ENCODE assay signal across 7 cellular contexts in the genomic region with DNA sequence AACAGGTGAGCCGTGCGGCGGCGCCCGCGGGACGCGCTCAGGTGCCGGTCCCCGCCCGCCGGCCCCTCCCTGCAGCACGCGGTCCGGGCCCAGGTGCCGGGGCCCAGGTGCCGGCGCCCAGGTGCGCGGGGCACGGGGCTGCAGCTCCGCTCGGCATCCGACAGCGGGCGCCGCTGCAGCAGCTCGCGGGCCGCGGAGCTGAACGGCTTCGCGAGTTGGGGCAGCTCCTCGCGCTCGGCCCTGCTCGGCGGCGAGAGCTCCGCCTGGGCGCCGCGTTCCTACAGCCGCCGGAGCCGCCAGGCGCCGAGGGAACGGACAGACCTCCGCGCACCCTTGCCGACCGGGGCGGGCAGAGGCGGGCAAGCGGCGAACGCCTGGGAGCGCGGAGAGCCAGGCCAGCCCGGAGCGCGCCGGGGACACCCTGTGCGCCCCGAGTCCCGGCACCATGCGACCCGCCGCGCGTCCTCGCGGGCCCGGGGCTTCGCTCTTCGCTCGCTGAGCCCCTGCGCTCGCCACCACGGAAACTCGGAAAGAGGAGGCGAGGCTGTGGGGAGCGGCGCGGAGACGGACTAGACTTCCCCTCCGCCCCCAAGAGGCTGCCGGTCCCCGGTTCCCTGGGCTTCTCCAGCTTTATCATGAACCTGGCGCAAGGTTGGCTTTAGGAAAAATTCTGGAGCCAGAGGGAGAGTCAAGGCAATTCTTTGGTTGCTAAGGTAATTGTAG. TPM values are rescaled to one million over a fixed set of nuclear protein-coding genes. Genes with fewer than 3 reads are reported as not detected.
DNase-seq lines count a peak whose midpoint lies in the region; ATAC-seq and TF ChIP-seq lines count a peak whose summit lies in the region.

Gene RGS6 (plus strand): TSS at position 201 of the 723 bp plus-strand sequence.

- peak; percentile 63 for TF ChIP-seq CTCF in GM12864 (IDR thresholded peaks at IDR 0.05; ENCODE audit: low read depth, low read length, missing control alignments)

- intact Hi-C loops in left cardiac atrium (cut with DNase I), result loop anchor here (5.0 to 10.0 kb wide), 2 partner anchors 360 to 492 kb away; no protein-coding TSS in a partner anchor

- no peaks in the 10 kb centered on the region for H3K36me3 Mint-ChIP-seq in activated T-cell treated with anti-CD3 and anti-CD28 coated beads, Interleukin-2, amount 50 U/mL, for 72 hours (ENCODE audit: insufficient read depth in 2 of 2)

- H3K27ac Mint-ChIP-seq in activated T-cell treated with anti-CD3 and anti-CD28 coated beads, Interleukin-2, amount 50 U/mL, for 72 hours, result no peak within 1 kb of the TSS

- peak; percentile 77 to 78 for ATAC-seq in activated T-cell treated with anti-CD3 and anti-CD28 coated beads, Interleukin-2, amount 50 U/mL, for 72 hours (replicated peaks in 1 of 2)
- ATAC-seq in left cardiac atrium, result peak; percentile 93 to 94
- no peak for ATAC-seq in GM19397 (IDR thresholded peaks at IDR 0.05; ENCODE audit: unreplicated experiment)
- no peak for ATAC-seq in GM19395 (IDR thresholded peaks at IDR 0.05; ENCODE audit: unreplicated experiment)

- H3K4me3 ChIP-seq in GM12864 (ENCODE audit: low read depth, low read length), result peak within 1 kb of the TSS; percentile 58
- no peak within 1 kb of the TSS for H3K4me3 ChIP-seq in Jurkat, Clone E6-1 (ENCODE audit: low read length)

- H3K4me1 Mint-ChIP-seq in activated T-cell treated with anti-CD3 and anti-CD28 coated beads, Interleukin-2, amount 50 U/mL, for 72 hours (ENCODE audit: low read depth), result peaks cover 25% of the 10 kb centered on the region

- DNase-seq in GM12864 (ENCODE audit: low read depth) (no peak), left cardiac atrium (no peak), retina (peak; percentile 72)
- peak; percentile 11 for DNase-seq in Jurkat, Clone E6-1 (ENCODE audit: low read depth, low spot score)
- peak; percentile 56 to 58 for DNase-seq in activated T-cell treated with anti-CD3 and anti-CD28 coated beads, Interleukin-2, amount 50 U/mL, for 72 hours

- peak within 1 kb of the TSS; percentile 79 to 82 for H3K4me3 Mint-ChIP-seq in activated T-cell treated with anti-CD3 and anti-CD28 coated beads, Interleukin-2, amount 50 U/mL, for 72 hours

- H3K27me3 Mint-ChIP-seq in activated T-cell treated with anti-CD3 and anti-CD28 coated beads, Interleukin-2, amount 50 U/mL, for 72 hours (ENCODE audit: low read depth), result peaks cover 52% of the 10 kb centered on the region

- H3K9me3 Mint-ChIP-seq in activated T-cell treated with anti-CD3 and anti-CD28 coated beads, Interleukin-2, amount 50 U/mL, for 72 hours, result no peaks in the 10 kb centered on the region

RNA-seq across cellular contexts. Expression of gene RGS6, which starts in this region (rescaled TPM):
- polyA plus RNA-seq in Jurkat, Clone E6-1 (2012; ENCODE audit: insufficient read depth, insufficient read length), result not detected
- 1 to 10 TPM; 2.2 to 2.5 TPM for total RNA-seq in activated T-cell treated with anti-CD3 and anti-CD28 coated beads, Interleukin-2, amount 50 U/mL, for 72 hours
- 10 to 100 TPM; 12.4 to 18.5 TPM for total RNA-seq in left cardiac atrium

Comparison
In these comparisons a context has a peak if more than half of its experiments do, and no peak if none do; other contexts are left out.
1. DNase-seq: peak in Jurkat, Clone E6-1 (single experiment), activated T-cell treated with anti-CD3 and anti-CD28 coated beads, Interleukin-2, amount 50 U/mL, for 72 hours (2 of 2) and retina (single experiment); none in GM12864 (single experiment) and left cardiac atrium (single experiment).
2. ATAC-seq: peak in activated T-cell treated with anti-CD3 and anti-CD28 coated beads, Interleukin-2, amount 50 U/mL, for 72 hours (2 of 2) and left cardiac atrium (2 of 2); none in GM19397 (single experiment) and GM19395 (single experiment).